Comparison of ENCODE assay signal across 8 cellular contexts in the genomic region with DNA sequence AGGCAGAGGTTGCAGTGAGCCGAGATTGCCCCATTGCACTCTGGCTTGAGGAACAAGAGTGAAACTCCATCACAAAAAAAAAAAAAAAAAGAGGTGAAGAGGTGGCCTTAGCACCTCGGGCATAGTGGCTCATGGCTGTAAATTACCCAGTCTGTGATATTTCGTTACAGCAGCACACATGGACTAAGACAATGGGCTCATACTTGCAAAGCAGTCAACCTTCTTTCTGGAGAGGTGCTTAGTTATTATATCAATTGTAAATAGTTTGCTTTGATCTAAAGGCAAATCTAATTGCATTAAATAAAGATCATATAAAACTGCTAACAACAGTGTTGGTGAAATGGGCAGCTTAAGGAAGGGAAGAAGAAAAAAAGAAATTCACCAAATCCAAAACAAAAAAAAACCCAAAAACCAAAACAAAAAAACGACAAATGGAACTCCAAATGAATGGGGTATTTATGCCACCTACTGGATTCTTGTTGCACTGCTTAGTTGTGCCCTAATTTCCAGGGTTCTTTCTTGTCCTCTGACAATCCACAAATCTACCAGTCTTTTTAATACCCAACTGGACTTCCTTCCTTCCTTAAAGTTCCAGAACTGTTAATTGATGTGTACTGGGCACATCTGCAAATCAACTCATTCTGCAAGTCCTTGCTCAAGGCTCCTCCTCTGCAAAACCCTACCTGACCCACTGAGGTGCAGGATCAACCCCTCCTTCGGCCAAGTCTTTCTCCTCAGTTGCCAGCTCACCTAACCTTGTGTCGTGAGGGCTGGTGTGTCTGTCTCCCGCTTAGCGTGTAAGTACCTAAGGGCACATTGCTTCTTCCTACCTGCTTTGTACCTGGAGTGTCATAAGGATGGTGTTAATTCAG. TPM values are rescaled to one million over a fixed set of nuclear protein-coding genes. Genes with fewer than 3 reads are reported as not detected.
DNase-seq lines count a peak whose midpoint lies in the region; ATAC-seq and TF ChIP-seq lines count a peak whose summit lies in the region.

No MANE protein-coding gene starts in this region.

- no peak overlapping the region for H3K4me3 ChIP-seq in cardiac fibroblast (replicated peaks in 1 of 2; ENCODE audit: low read depth in 2 of 2, low read length in 2 of 2)

- DNase-seq in AG08395 (ENCODE audit: low spot score) (peak; percentile 67), NCI-H2196 (lab: John Stamatoyannopoulos, UW; ENCODE audit: unreplicated experiment) (peak; percentile 48), cardiac fibroblast (ENCODE audit: low read depth in 2 of 2) (peak; percentile 60 to 61), left lobe of liver (ENCODE audit: low spot score) (no peak), posterior cingulate gyrus (no peak)

- ATAC-seq in left lobe of liver (peak; percentile 75), GM21526 (IDR thresholded peaks at IDR 0.05; ENCODE audit: low FRiP score, unreplicated experiment) (no peak), GM21367 (IDR thresholded peaks at IDR 0.05; ENCODE audit: unreplicated experiment) (no peak)

- intact Hi-C loops in posterior cingulate gyrus (cut with DNase I): loop anchor here (1.0 to 5.0 kb wide), 2 partner anchors 192 to 419 kb away; no protein-coding TSS in a partner anchor

- peak; percentile 72 for TF ChIP-seq CTCF in GM12873 (IDR thresholded peaks at IDR 0.05; ENCODE audit: insufficient read depth, low read depth, low read length, missing control alignments)
- peak; percentile 75 for TF ChIP-seq CTCF in cardiac fibroblast (IDR thresholded peaks at IDR 0.05; ENCODE audit: low read depth, low read length)

RNA-seq across cellular contexts. Expression of a gene that starts 35.0 kb away (rescaled TPM):
- total RNA-seq in left lobe of liver: not detected

Comparison
In these comparisons a context has a peak if more than half of its experiments do, and no peak if none do; other contexts are left out.
1. DNase-seq: peak in AG08395 (single experiment), NCI-H2196 (single experiment) and cardiac fibroblast (2 of 2); none in left lobe of liver (single experiment) and posterior cingulate gyrus (0 of 10).